In genomic region chr7:26508917-26509316, GRCh38 we compare ENCODE assay signal across 16 cellular contexts.
DNase-seq lines count a peak whose midpoint lies in the region; ATAC-seq and TF ChIP-seq lines count a peak whose summit lies in the region.
"Had no signal": no experiment of that assay in that cellular context is flagged by ENCODE, and none has a peak within 500 bp of the region (broad histone marks: within the 10 kb centered on the region; RNA-seq: fewer than 3 reads in every experiment).

No MANE protein-coding gene starts in this region.

- peaks cover 6% of the 10 kb centered on the region for H3K36me3 Mint-ChIP-seq in mesothelial cell of epicardium

- peak overlapping the region; percentile 44; the same call in 1 of the 2 replicates for H3K9ac ChIP-seq in OCI-LY3 (ENCODE audit: low read length)

- H3K27ac Mint-ChIP-seq in mesothelial cell of epicardium, result peak overlapping the region; percentile 85

- no peak for TF ChIP-seq CTCF in OCI-LY3 (IDR thresholded peaks at IDR 0.05; ENCODE audit: low read depth, low read length)
- no peak for TF ChIP-seq CTCF in mesothelial cell of epicardium (IDR thresholded peaks at IDR 0.05; ENCODE audit: unreplicated experiment)

- peaks cover 21% of the 10 kb centered on the region for H3K4me1 Mint-ChIP-seq in mesothelial cell of epicardium

- peaks cover 24% of the 10 kb centered on the region for H3K4me1 ChIP-seq in OCI-LY3 (ENCODE audit: low read length)
- H3K4me1 ChIP-seq: right lobe of liver, uterus had no signal

- no peaks in the 10 kb centered on the region for H3K27me3 Mint-ChIP-seq in mesothelial cell of epicardium (ENCODE audit: low read depth)

- no peaks in the 10 kb centered on the region for H3K36me3 ChIP-seq in OCI-LY3 (replicated peaks; ENCODE audit: low read depth, low read length)
- H3K36me3 ChIP-seq: neutrophil, right lobe of liver, uterus had no signal

- no peaks in the 10 kb centered on the region for H3K79me2 ChIP-seq in OCI-LY3 (ENCODE audit: low read length)

- no peaks in the 10 kb centered on the region for H3K9me3 ChIP-seq in OCI-LY3 (ENCODE audit: insufficient read depth, low read length)
- H3K9me3 ChIP-seq: neutrophil, right lobe of liver, uterus had no signal

- H3K4me3 ChIP-seq in OCI-LY3 (ENCODE audit: low read length), result peak overlapping the region; percentile 74
- H3K4me3 ChIP-seq: coronary artery, right lobe of liver, uterus had no signal

- H3K27ac ChIP-seq in OCI-LY3 (ENCODE audit: low read length), result peak overlapping the region; percentile 58; the same call in 1 of the 2 replicates
- H3K27ac ChIP-seq: coronary artery, neutrophil, right lobe of liver, uterus had no signal

- no peaks in the 10 kb centered on the region for H4K20me1 ChIP-seq in OCI-LY3 (ENCODE audit: insufficient read depth, low read length)

- DNase-seq in DMS53 treated with DMSO at 0.1 percent for 48 hours (lab: John Stamatoyannopoulos, UW; ENCODE audit: unreplicated experiment) (peak; percentile 77), NCI-H2081 treated with DMSO at 0.1 percent for 48 hours (lab: John Stamatoyannopoulos, UW) (peak; percentile 65), mesothelial cell of epicardium (ENCODE audit: low spot score in 2 of 2, unreplicated experiment in 2 of 2) (no peak), pons (ENCODE audit: low spot score) (no peak)
- no peak for DNase-seq in stimulated activated CD4-positive, alpha-beta T cell treated with anti-CD3 and anti-CD28 coated beads, Interleukin-4, amount 100 ng/mL, for 4 hours
- DNase-seq: activated CD4-positive, alpha-beta T cell treated with anti-CD3 and anti-CD28 coated beads for 4 hours; activated naive CD4-positive, alpha-beta T cell; GOT3; right lobe of liver; T1000; uterus had no signal

- H3K4me2 ChIP-seq in OCI-LY3 (ENCODE audit: low read length), result peak overlapping the region; percentile 91

- H3K4me3 Mint-ChIP-seq in mesothelial cell of epicardium, result peak overlapping the region; percentile 31

- no peak for ATAC-seq in GM19397 (IDR thresholded peaks at IDR 0.05; ENCODE audit: unreplicated experiment)
- ATAC-seq in activated CD4-positive, CD25-positive, alpha-beta regulatory T cell treated with anti-CD3 and anti-CD28 coated beads, Interleukin-2, amount 50 U/mL, for 24 hours, result no peak

- peak overlapping the region; percentile 82 for H2AFZ ChIP-seq in OCI-LY3 (ENCODE audit: low read depth, low read length)

- peaks cover 9% of the 10 kb centered on the region for H3K9me3 Mint-ChIP-seq in mesothelial cell of epicardium

- no peaks in the 10 kb centered on the region for H3K27me3 ChIP-seq in OCI-LY3 (ENCODE audit: low read depth, low read length)
- H3K27me3 ChIP-seq: neutrophil, right lobe of liver, uterus had no signal

Comparison
In these comparisons a context has a peak if more than half of its experiments do, and no peak if none do; other contexts are left out.
1. DNase-seq: peak in DMS53 treated with DMSO at 0.1 percent for 48 hours (single experiment) and NCI-H2081 treated with DMSO at 0.1 percent for 48 hours (single experiment); none in mesothelial cell of epicardium (0 of 2), pons (single experiment) and stimulated activated CD4-positive, alpha-beta T cell treated with anti-CD3 and anti-CD28 coated beads, Interleukin-4, amount 100 ng/mL, for 4 hours (0 of 2).